17 cellular contexts compared by ENCODE assay signal in genomic region chr2:230217424-230217823, GRCh38. TPM values are rescaled to one million over a fixed set of nuclear protein-coding genes. Genes with fewer than 3 reads are reported as not detected.
A peak's percentile ranks its signal among the peaks of the same experiment; 100 is the strongest.
DNase-seq lines count a peak whose midpoint lies in the region; ATAC-seq and TF ChIP-seq lines count a peak whose summit lies in the region.
"Had no signal": no experiment of that assay in that cellular context is flagged by ENCODE, and none has a peak within 500 bp of the region (broad histone marks: within the 10 kb centered on the region; RNA-seq: fewer than 3 reads in every experiment).

No MANE protein-coding gene starts in this region.

- H3K9me3 Mint-ChIP-seq in activated T-cell treated with anti-CD3 and anti-CD28 coated beads, Interleukin-2, amount 50 U/mL, for 72 hours = peaks cover 0 to 2% of the 10 kb centered on the region in 2 donors
- H3K9me3 Mint-ChIP-seq in activated naive CD8-positive, alpha-beta T cell treated with anti-CD3 and anti-CD28 coated beads, Interleukin-2, amount 10 ng/mL, durations not matched to agents 7 days and 5 days = no peaks in the 10 kb centered on the region
- H3K9me3 Mint-ChIP-seq in type B pancreatic cell = no peaks in the 10 kb centered on the region

- H3K27ac Mint-ChIP-seq in activated T-cell treated with anti-CD3 and anti-CD28 coated beads, Interleukin-2, amount 50 U/mL, for 72 hours = peak overlapping the region; percentile 69
- H3K27ac Mint-ChIP-seq in activated naive CD8-positive, alpha-beta T cell treated with anti-CD3 and anti-CD28 coated beads, Interleukin-2, amount 10 ng/mL, durations not matched to agents 7 days and 5 days = peak overlapping the region; percentile 85
- H3K27ac Mint-ChIP-seq in type B pancreatic cell = no peak overlapping the region

- H3K4me1 Mint-ChIP-seq in activated T-cell treated with anti-CD3 and anti-CD28 coated beads, Interleukin-2, amount 50 U/mL, for 72 hours (ENCODE audit: low read depth) = peaks cover 67% of the 10 kb centered on the region
- H3K4me1 Mint-ChIP-seq in activated naive CD8-positive, alpha-beta T cell treated with anti-CD3 and anti-CD28 coated beads, Interleukin-2, amount 10 ng/mL, durations not matched to agents 7 days and 5 days = peaks cover 58% of the 10 kb centered on the region
- H3K4me1 Mint-ChIP-seq in type B pancreatic cell (ENCODE audit: unreplicated experiment) = peaks cover 17% of the 10 kb centered on the region

- peak overlapping the region; percentile 79 to 99 for H3K4me3 Mint-ChIP-seq in activated T-cell treated with anti-CD3 and anti-CD28 coated beads, Interleukin-2, amount 50 U/mL, for 72 hours
- H3K4me3 Mint-ChIP-seq in activated naive CD8-positive, alpha-beta T cell treated with anti-CD3 and anti-CD28 coated beads, Interleukin-2, amount 10 ng/mL, durations not matched to agents 7 days and 5 days = peak overlapping the region; percentile 99
- peak overlapping the region; percentile 8 for H3K4me3 Mint-ChIP-seq in type B pancreatic cell

- ATAC-seq in activated T-cell treated with anti-CD3 and anti-CD28 coated beads, Interleukin-2, amount 50 U/mL, for 72 hours (replicated peaks in 1 of 2) = no peak
- ATAC-seq in HG03159 (IDR thresholded peaks at IDR 0.05; ENCODE audit: unreplicated experiment) = peak; percentile 43
- ATAC-seq in activated naive CD8-positive, alpha-beta T cell treated with anti-CD3 and anti-CD28 coated beads, Interleukin-2, amount 10 ng/mL, durations not matched to agents 7 days and 5 days (ENCODE audit: low read depth) = no peak
- ATAC-seq: HepG2 had no signal

- no peak for TF ChIP-seq CTCF in type B pancreatic cell (conservative IDR thresholded peaks at IDR 0.05)

- DNase-seq in activated T-cell treated with anti-CD3 and anti-CD28 coated beads, Interleukin-2, amount 50 U/mL, for 72 hours = no peak
- no peak for DNase-seq in activated T-cell treated with anti-CD3 and anti-CD28 coated beads for 4 hours
- no peak for DNase-seq in activated naive CD8-positive, alpha-beta T cell treated with anti-CD3 and anti-CD28 coated beads, Interleukin-2, amount 10 ng/mL, durations not matched to agents 7 days and 5 days
- DNase-seq in type B pancreatic cell (ENCODE audit: extremely low spot score, unreplicated experiment) = no peak
- DNase-seq in NCI-H524 treated with DMSO at 0.1 percent for 48 hours (lab: John Stamatoyannopoulos, UW) = no peak
- DNase-seq in AG20443 (ENCODE audit: low spot score) = no peak
- DNase-seq in NCI-H1436 (lab: John Stamatoyannopoulos, UW) = no peak
- DNase-seq: aorta, dermis blood vessel endothelial cell, DMS79 treated with DMSO at 0.1 percent for 48 hours, mesendoderm, NCI-H1417, NCI-H446 treated with DMSO at 0.1 percent for 48 hours, ovary, upper lobe of left lung had no signal

- H3K27me3 Mint-ChIP-seq in activated T-cell treated with anti-CD3 and anti-CD28 coated beads, Interleukin-2, amount 50 U/mL, for 72 hours (ENCODE audit: low read depth) = no peaks in the 10 kb centered on the region
- no peaks in the 10 kb centered on the region for H3K27me3 Mint-ChIP-seq in activated naive CD8-positive, alpha-beta T cell treated with anti-CD3 and anti-CD28 coated beads, Interleukin-2, amount 10 ng/mL, durations not matched to agents 7 days and 5 days
- H3K27me3 Mint-ChIP-seq in type B pancreatic cell = no peaks in the 10 kb centered on the region

- H3K36me3 Mint-ChIP-seq in activated T-cell treated with anti-CD3 and anti-CD28 coated beads, Interleukin-2, amount 50 U/mL, for 72 hours (ENCODE audit: insufficient read depth in 2 of 2) = peaks cover 23 to 67% of the 10 kb centered on the region in 2 donors
- H3K36me3 Mint-ChIP-seq in activated naive CD8-positive, alpha-beta T cell treated with anti-CD3 and anti-CD28 coated beads, Interleukin-2, amount 10 ng/mL, durations not matched to agents 7 days and 5 days = peaks cover 56% of the 10 kb centered on the region
- peaks cover 8% of the 10 kb centered on the region for H3K36me3 Mint-ChIP-seq in type B pancreatic cell

- POLR2A ChIA-PET in activated naive CD8-positive, alpha-beta T cell treated with anti-CD3 and anti-CD28 coated beads, Interleukin-2, amount 10 ng/mL, durations not matched to agents 7 days and 5 days (lab: Charles Lee) = interaction anchor here (1.3 to 5.0 kb wide), 4 partner anchors 10 to 193 kb away, joined by 4 to 56 read pairs (median 26); partner anchors contain the start of gene SP140L

RNA-seq across cellular contexts. Expression of gene SP110, which starts 2.4 kb away (rescaled TPM):
- 100 to 1,000 TPM; 118 to 128 TPM for total RNA-seq in activated T-cell treated with anti-CD3 and anti-CD28 coated beads, Interleukin-2, amount 50 U/mL, for 72 hours
- total RNA-seq in activated naive CD8-positive, alpha-beta T cell treated with anti-CD3 and anti-CD28 coated beads, Interleukin-2, amount 10 ng/mL, durations not matched to agents 7 days and 5 days = 100 to 1,000 TPM; 153 to 158 TPM
- total RNA-seq in type B pancreatic cell (ENCODE audit: low replicate concordance) = 8.6 and 15.4 TPM in 2 replicates

RNA-seq across cellular contexts. Expression of gene SP140, which starts 8.1 kb away (rescaled TPM):
- 100 to 1,000 TPM; 102 to 109 TPM for total RNA-seq in activated T-cell treated with anti-CD3 and anti-CD28 coated beads, Interleukin-2, amount 50 U/mL, for 72 hours
- total RNA-seq in activated naive CD8-positive, alpha-beta T cell treated with anti-CD3 and anti-CD28 coated beads, Interleukin-2, amount 10 ng/mL, durations not matched to agents 7 days and 5 days = 10 to 100 TPM; 58.7 to 61.4 TPM
- 0.97 and 1.00 TPM in 2 replicates for total RNA-seq in type B pancreatic cell (ENCODE audit: low replicate concordance)
- total RNA-seq: dermis blood vessel endothelial cell had no signal

Comparison
In these comparisons a context has a peak if more than half of its experiments do, and no peak if none do; other contexts are left out.
1. H3K4me3 Mint-ChIP-seq: peak in every context shown above with its lines; median percentile 99 in activated naive CD8-positive, alpha-beta T cell treated with anti-CD3 and anti-CD28 coated beads, Interleukin-2, amount 10 ng/mL, durations not matched to agents 7 days and 5 days; 89 in activated T-cell treated with anti-CD3 and anti-CD28 coated beads, Interleukin-2, amount 50 U/mL, for 72 hours; 8 in type B pancreatic cell.
2. RNA of gene SP140, which starts 8.1 kb away (total RNA-seq): 102 to 109 TPM in activated T-cell treated with anti-CD3 and anti-CD28 coated beads, Interleukin-2, amount 50 U/mL, for 72 hours and 58.7 to 61.4 TPM in activated naive CD8-positive, alpha-beta T cell treated with anti-CD3 and anti-CD28 coated beads, Interleukin-2, amount 10 ng/mL, durations not matched to agents 7 days and 5 days; 0.97 to 1.00 TPM in type B pancreatic cell; every median in the first group is over 10 times any median in the second.